Comparison of ENCODE assay signal across 26 cellular contexts in genomic region chrX:136067946-136068345, GRCh38.
A peak's percentile ranks its signal among the peaks of the same experiment; 100 is the strongest.
DNase-seq lines count a peak whose midpoint lies in the region; ATAC-seq and TF ChIP-seq lines count a peak whose summit lies in the region.
"Had no signal": no experiment of that assay in that cellular context is flagged by ENCODE, and none has a peak within 500 bp of the region (broad histone marks: within the 10 kb centered on the region; RNA-seq: fewer than 3 reads in every experiment).

No MANE protein-coding gene starts in this region.

- H3K4me1 ChIP-seq in uterus: no peaks in the 10 kb centered on the region
- H3K4me1 ChIP-seq: lower lobe of right lung had no signal

- DNase-seq in activated naive CD8-positive, alpha-beta T cell treated with anti-CD3 and anti-CD28 coated beads for 36 hours: no peak
- peak in 31 of 51 donors; percentile 1 to 54 (median 15) for DNase-seq in hypothalamus (lab: John Stamatoyannopoulos, UW)
- peak; percentile 49 for DNase-seq in pons (ENCODE audit: low spot score)
- DNase-seq in uterus: peak in 1 of 2 donors; percentile 35
- no peak for DNase-seq in SKM-1 treated with dmso at 0.1 percent for 144 hours (lab: John Stamatoyannopoulos, UW; ENCODE audit: unreplicated experiment)
- no peak for DNase-seq in activated CD4-positive, CD25-positive, alpha-beta regulatory T cell treated with anti-CD3 and anti-CD28 coated beads, Interleukin-2, amount 50 U/mL, for 72 hours
- DNase-seq: activated CD4-positive, alpha-beta T cell treated with anti-CD3 and anti-CD28 coated beads, Interleukin-2, amount 50 U/mL, for 4 hours; activated CD8-positive, alpha-beta memory T cell treated with anti-CD3 and anti-CD28 coated beads, Interleukin-2, amount 50 U/mL, for 4 hours; activated naive CD4-positive, alpha-beta T cell treated with anti-CD3 and anti-CD28 coated beads, Interleukin-2, amount 50 U/mL, for 16 hours; CD8-positive, alpha-beta memory T cell; H7; kidney; lower lobe of right lung; mucosa of descending colon; NCI-H1048; NCI-H187; NCI-H510A treated with DMSO at 0.1 percent for 48 hours; SHP77; stimulated activated naive CD4-positive, alpha-beta T cell had no signal

- no peaks in the 10 kb centered on the region for H3K9me3 ChIP-seq in uterus
- H3K9me3 ChIP-seq: lower lobe of right lung, mucosa of descending colon, tibial nerve had no signal

- no peaks in the 10 kb centered on the region for H3K9me3 Mint-ChIP-seq in activated naive CD8-positive, alpha-beta T cell (ENCODE audit: low read depth)
- H3K9me3 Mint-ChIP-seq in activated naive CD8-positive, alpha-beta T cell treated with anti-CD3 and anti-CD28 coated beads for 36 hours: no peaks in the 10 kb centered on the region
- H3K9me3 Mint-ChIP-seq: CD8-positive, alpha-beta memory T cell; central memory CD8-positive, alpha-beta T cell; WTC11 had no signal

- no peak for TF ChIP-seq POLR2A in uterus (IDR thresholded peaks at IDR 0.05)

- intact Hi-C loops in uterus (cut with DNase I; ENCODE audit: low total_unique reads): no loop called here

- H3K27ac ChIP-seq in uterus: peak overlapping the region; percentile 71 to 82
- H3K27ac ChIP-seq: lower lobe of right lung, tibial nerve had no signal

- H3K27me3 Mint-ChIP-seq in activated naive CD8-positive, alpha-beta T cell: no peaks in the 10 kb centered on the region
- no peaks in the 10 kb centered on the region for H3K27me3 Mint-ChIP-seq in activated naive CD8-positive, alpha-beta T cell treated with anti-CD3 and anti-CD28 coated beads for 36 hours
- H3K27me3 Mint-ChIP-seq: central memory CD8-positive, alpha-beta T cell; progenitor cell of endocrine pancreas had no signal

- no peak for TF ChIP-seq CTCF in uterus (IDR thresholded peaks at IDR 0.05)

- peak overlapping the region; percentile 8 for H3K27ac Mint-ChIP-seq in activated naive CD8-positive, alpha-beta T cell
- no peak overlapping the region for H3K27ac Mint-ChIP-seq in activated naive CD8-positive, alpha-beta T cell treated with anti-CD3 and anti-CD28 coated beads for 36 hours
- H3K27ac Mint-ChIP-seq: progenitor cell of endocrine pancreas, WTC11 had no signal

- H3K4me3 ChIP-seq in uterus: no peak overlapping the region
- H3K4me3 ChIP-seq: lower lobe of right lung, mucosa of descending colon, tibial nerve had no signal

- no peaks in the 10 kb centered on the region for H3K36me3 ChIP-seq in uterus
- H3K36me3 ChIP-seq: lower lobe of right lung, tibial nerve had no signal

- no peaks in the 10 kb centered on the region for H3K27me3 ChIP-seq in uterus
- H3K27me3 ChIP-seq: tibial nerve had no signal

- no peak for ATAC-seq in HG03457 (IDR thresholded peaks at IDR 0.05; ENCODE audit: unreplicated experiment)
- ATAC-seq: lower lobe of right lung, WTC11 had no signal

- H3K36me3 Mint-ChIP-seq in activated naive CD8-positive, alpha-beta T cell: no peaks in the 10 kb centered on the region
- no peaks in the 10 kb centered on the region for H3K36me3 Mint-ChIP-seq in activated naive CD8-positive, alpha-beta T cell treated with anti-CD3 and anti-CD28 coated beads for 36 hours
- H3K36me3 Mint-ChIP-seq: CD8-positive, alpha-beta memory T cell; WTC11 had no signal

- peaks cover 29% of the 10 kb centered on the region for H3K4me1 Mint-ChIP-seq in activated naive CD8-positive, alpha-beta T cell (ENCODE audit: low read depth)
- peaks cover 26% of the 10 kb centered on the region for H3K4me1 Mint-ChIP-seq in activated naive CD8-positive, alpha-beta T cell treated with anti-CD3 and anti-CD28 coated beads for 36 hours
- H3K4me1 Mint-ChIP-seq: WTC11 had no signal

- no peak overlapping the region for H3K4me3 Mint-ChIP-seq in activated naive CD8-positive, alpha-beta T cell
- no peak overlapping the region for H3K4me3 Mint-ChIP-seq in activated naive CD8-positive, alpha-beta T cell treated with anti-CD3 and anti-CD28 coated beads for 36 hours
- H3K4me3 Mint-ChIP-seq: CD8-positive, alpha-beta memory T cell; central memory CD8-positive, alpha-beta T cell; neural crest cell; WTC11 had no signal

Comparison
In these comparisons a context has a peak if more than half of its experiments do, and no peak if none do; other contexts are left out.
1. DNase-seq: peak in hypothalamus (31 of 51) and pons (single experiment); none in activated naive CD8-positive, alpha-beta T cell treated with anti-CD3 and anti-CD28 coated beads for 36 hours (single experiment), SKM-1 treated with dmso at 0.1 percent for 144 hours (single experiment) and activated CD4-positive, CD25-positive, alpha-beta regulatory T cell treated with anti-CD3 and anti-CD28 coated beads, Interleukin-2, amount 50 U/mL, for 72 hours (single experiment).